In genomic region chr1:98051065-98051675, GRCh38 we compare ENCODE assay signal across 8 cellular contexts.
DNase-seq lines count a peak whose midpoint lies in the region; ATAC-seq and TF ChIP-seq lines count a peak whose summit lies in the region.

No MANE protein-coding gene starts in this region.

- WGBS in mesendoderm (ENCODE audit: extremely low coverage, insufficient coverage, low lambda C conversion rate) = no CpG with 5 or more reads among the region's 1 CpG

- CTCF ChIA-PET in AG04449 (lab: Yijun Ruan, JAX) = interaction anchor here (0.6 to 11.0 kb wide), 18 partner anchors 16 to 1513 kb away, joined by 3 to 117 read pairs (median 4); no protein-coding TSS in a partner anchor

- H3K4ac ChIP-seq in mesendoderm (ENCODE audit: low read depth, low read length) = no peak overlapping the region

- no peak overlapping the region for H3K23ac ChIP-seq in mesendoderm (ENCODE audit: low read length)

- no peaks in the 10 kb centered on the region for H3K4me1 ChIP-seq in mesendoderm (ENCODE audit: control insufficient read depth, low read depth, low read length)

- POLR2A ChIA-PET in AG04449 (lab: Yijun Ruan, JAX) = no interaction called here

- peaks cover 25% of the 10 kb centered on the region for H3K27me3 ChIP-seq in mesendoderm (ENCODE audit: insufficient read depth, low read length, poor library complexity)

- H4K8ac ChIP-seq in mesendoderm (ENCODE audit: low read depth, low read length) = no peak overlapping the region

- no peak overlapping the region for H3K18ac ChIP-seq in mesendoderm (ENCODE audit: low read length)

- H4K5ac ChIP-seq in mesendoderm (ENCODE audit: low read length) = no peak overlapping the region

- H3K4me3 ChIP-seq in AG04449 (ENCODE audit: low read depth, low read length) (no peak overlapping the region), mesendoderm (ENCODE audit: low read length) (no peak overlapping the region)

- no peaks in the 10 kb centered on the region for H3K36me3 ChIP-seq in mesendoderm (ENCODE audit: control insufficient read depth, insufficient read depth, low read length)

- no peak for DNase-seq in AG04449 (ENCODE audit: low read depth, low spot score)
- peak; percentile 34 for DNase-seq in NCI-H524 treated with DMSO at 0.1 percent for 48 hours (lab: John Stamatoyannopoulos, UW)
- DNase-seq in activated CD4-positive, alpha-beta T cell treated with anti-CD3 and anti-CD28 coated beads, Interleukin-2, amount 50 U/mL, for 24 hours (ENCODE audit: low read depth in 1 of 2, low spot score in 1 of 2) = peak; percentile 44 to 69
- DNase-seq in effector CD8-positive, alpha-beta T cell (lab: John Stamatoyannopoulos, UW) = peak; percentile 42
- DNase-seq in mesendoderm = peak; percentile 76
- peak; percentile 44 to 77 (median 59) for DNase-seq in stimulated activated naive CD4-positive, alpha-beta T cell (lab: John Stamatoyannopoulos, UW)

- TF ChIP-seq CTCF in AG04449 (IDR thresholded peaks at IDR 0.05; ENCODE audit: insufficient read depth, low read length, missing control alignments) = peak; percentile 85

- no peak overlapping the region for H2BK120ac ChIP-seq in mesendoderm (ENCODE audit: low read depth, low read length)

- H2AK5ac ChIP-seq in mesendoderm (ENCODE audit: low read length) = no peak overlapping the region

- H3K56ac ChIP-seq in mesendoderm (ENCODE audit: low read length) = no peak overlapping the region

- no peaks in the 10 kb centered on the region for H3K79me1 ChIP-seq in mesendoderm (ENCODE audit: low read length)

- ATAC-seq in GM18499 (IDR thresholded peaks at IDR 0.05; ENCODE audit: insufficient read depth, unreplicated experiment) (peak; percentile 49), HG03196 (IDR thresholded peaks at IDR 0.05; ENCODE audit: unreplicated experiment) (peak; percentile 53)

- no peak overlapping the region for H2BK15ac ChIP-seq in mesendoderm (replicated peaks; ENCODE audit: low read depth)

- no peak overlapping the region for H3K9ac ChIP-seq in mesendoderm (ENCODE audit: low read length)

- H2BK5ac ChIP-seq in mesendoderm (ENCODE audit: low read length) = no peak overlapping the region

- no peak overlapping the region for H3K27ac ChIP-seq in mesendoderm (ENCODE audit: low read depth, low read length)

- H3K79me2 ChIP-seq in mesendoderm (ENCODE audit: control insufficient read depth, insufficient read depth, low read length) = no peaks in the 10 kb centered on the region

- H3K4me2 ChIP-seq in mesendoderm (ENCODE audit: low read length) = no peak overlapping the region
